10 cellular contexts compared by ENCODE assay signal in the genomic region with DNA sequence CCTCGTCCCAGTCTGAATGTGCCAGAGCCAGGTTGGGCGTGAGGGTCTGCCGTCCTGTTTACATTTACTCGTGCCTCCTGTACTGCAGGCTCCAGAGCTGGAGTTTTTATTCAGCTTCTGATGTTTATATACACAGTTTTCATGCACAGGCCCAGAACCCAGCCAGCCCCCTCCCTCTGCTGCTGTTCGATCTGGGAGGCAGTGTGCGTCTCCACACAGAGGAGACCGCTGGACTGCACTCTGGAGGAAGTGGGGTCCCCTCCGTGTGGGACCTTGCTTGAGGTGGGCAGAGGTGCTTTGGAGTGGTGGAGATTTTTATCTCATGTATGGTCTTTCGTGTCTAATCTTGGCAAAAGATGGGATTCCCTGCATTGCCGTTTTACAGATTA.
"Had no signal": no experiment of that assay in that cellular context is flagged by ENCODE, and none has a peak within 500 bp of the region (broad histone marks: within the 10 kb centered on the region; RNA-seq: fewer than 3 reads in every experiment).

No MANE protein-coding gene starts in this region.

- DNase-seq: activated CD4-positive, alpha-beta memory T cell treated with anti-CD3 and anti-CD28 coated beads, Interleukin-2, amount 10 ng/mL, durations not matched to agents 7 days and 5 days; activated CD8-positive, alpha-beta memory T cell treated with anti-CD3 and anti-CD28 coated beads, Interleukin-2, amount 50 U/mL, for 4 hours; activated naive CD4-positive, alpha-beta T cell treated with Interleukin-2 at 50 U/mL for 16 hours; effector CD4-positive, alpha-beta T cell; naive thymus-derived CD4-positive, alpha-beta T cell; small intestine had no signal

- ATAC-seq: naive thymus-derived CD4-positive, alpha-beta T cell had no signal

- H3K9me3 ChIP-seq: colonic mucosa, gastrocnemius medialis, thyroid gland, vagina had no signal

- H3K36me3 ChIP-seq: colonic mucosa, gastrocnemius medialis, thyroid gland, vagina had no signal

- H3K4me1 ChIP-seq: colonic mucosa, gastrocnemius medialis had no signal

- H3K27me3 ChIP-seq: colonic mucosa, thyroid gland, vagina had no signal

- H3K27ac ChIP-seq: colonic mucosa, gastrocnemius medialis, thyroid gland, vagina had no signal

- H3K4me3 ChIP-seq: colonic mucosa, gastrocnemius medialis, thyroid gland, vagina had no signal
